Comparison of ENCODE assay signal across 20 cellular contexts in the genomic region with DNA sequence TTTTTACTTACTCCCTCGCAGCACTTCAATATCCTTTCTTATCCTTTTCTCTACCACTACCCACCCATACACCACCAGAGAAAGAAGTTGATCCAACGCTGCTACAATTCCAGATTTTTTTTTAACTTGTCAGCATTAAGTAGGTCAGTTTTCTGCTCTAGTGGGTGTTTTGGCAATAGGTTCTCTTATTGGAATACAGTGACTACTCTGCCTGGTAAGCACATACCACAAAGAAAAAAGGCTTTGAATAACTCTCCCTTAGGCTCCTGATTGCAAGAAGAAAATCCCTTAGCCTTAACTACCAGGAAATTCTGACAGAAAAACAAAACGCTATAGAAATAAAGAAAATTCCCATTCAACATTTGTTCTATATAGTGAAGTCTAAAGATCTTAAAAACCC.
"Had no signal": no experiment of that assay in that cellular context is flagged by ENCODE, and none has a peak within 500 bp of the region (broad histone marks: within the 10 kb centered on the region; RNA-seq: fewer than 3 reads in every experiment).

No MANE protein-coding gene starts in this region.

- DNase-seq: activated CD4-positive, alpha-beta memory T cell treated with anti-CD3 and anti-CD28 coated beads, Interleukin-2, amount 10 ng/mL, durations not matched to agents 7 days and 5 days; activated CD4-positive, alpha-beta T cell treated with anti-CD3 and anti-CD28 coated beads for 36 hours; activated gamma-delta T cell treated with Interleukin-2 at 50 U/mL for 16 hours; activated naive CD8-positive, alpha-beta T cell treated with anti-CD3 and anti-CD28 coated beads for 36 hours; activated T-cell treated with anti-CD3 and anti-CD28 coated beads, Interleukin-2, amount 50 U/mL, for 72 hours; cortex of kidney; effector memory CD8-positive, alpha-beta T cell; immature natural killer cell; mesenchymal stem cell; ovary; retina; substantia nigra; T-helper 1 cell; trophoblast cell had no signal

- H3K9me3 ChIP-seq: ovary had no signal

- H3K27ac ChIP-seq: cardiac muscle cell, epithelial cell of prostate, ovary, SK-N-MC, VCaP had no signal

- H3K27ac Mint-ChIP-seq: activated CD4-positive, alpha-beta memory T cell treated with anti-CD3 and anti-CD28 coated beads, Interleukin-2, amount 10 ng/mL, durations not matched to agents 7 days and 5 days; activated CD4-positive, alpha-beta T cell treated with anti-CD3 and anti-CD28 coated beads for 36 hours; activated naive CD8-positive, alpha-beta T cell treated with anti-CD3 and anti-CD28 coated beads for 36 hours; activated T-cell treated with anti-CD3 and anti-CD28 coated beads, Interleukin-2, amount 50 U/mL, for 72 hours; effector memory CD8-positive, alpha-beta T cell; immature natural killer cell; stimulated activated memory B cell treated with anti-CD40 and anti-IgM and Interleukin-4, amounts not matched to agents 10 μg/mL and 1 μg/mL and 100 μg/mL, for 72 hours had no signal

- H3K36me3 ChIP-seq: cardiac muscle cell, ovary had no signal

- H3K27me3 Mint-ChIP-seq: activated CD4-positive, alpha-beta memory T cell treated with anti-CD3 and anti-CD28 coated beads, Interleukin-2, amount 10 ng/mL, durations not matched to agents 7 days and 5 days; activated CD4-positive, alpha-beta T cell treated with anti-CD3 and anti-CD28 coated beads for 36 hours; activated naive CD8-positive, alpha-beta T cell treated with anti-CD3 and anti-CD28 coated beads for 36 hours; effector memory CD8-positive, alpha-beta T cell; stimulated activated memory B cell treated with anti-CD40 and anti-IgM and Interleukin-4, amounts not matched to agents 10 μg/mL and 1 μg/mL and 100 μg/mL, for 72 hours had no signal

- H3K4me3 ChIP-seq: cardiac muscle cell, ovary, SK-N-MC had no signal

- ATAC-seq: activated CD4-positive, alpha-beta T cell treated with anti-CD3 and anti-CD28 coated beads for 36 hours; activated T-cell treated with anti-CD3 and anti-CD28 coated beads, Interleukin-2, amount 50 U/mL, for 72 hours; effector memory CD8-positive, alpha-beta T cell; stimulated activated memory B cell treated with anti-CD40 and anti-IgM and Interleukin-4, amounts not matched to agents 10 μg/mL and 1 μg/mL and 100 μg/mL, for 72 hours had no signal

- H3K4me3 Mint-ChIP-seq: activated CD4-positive, alpha-beta memory T cell treated with anti-CD3 and anti-CD28 coated beads, Interleukin-2, amount 10 ng/mL, durations not matched to agents 7 days and 5 days; activated CD4-positive, alpha-beta T cell treated with anti-CD3 and anti-CD28 coated beads for 36 hours; activated naive CD8-positive, alpha-beta T cell treated with anti-CD3 and anti-CD28 coated beads for 36 hours; activated T-cell treated with anti-CD3 and anti-CD28 coated beads, Interleukin-2, amount 50 U/mL, for 72 hours; effector memory CD8-positive, alpha-beta T cell; immature natural killer cell; neural crest cell; stimulated activated memory B cell treated with anti-CD40 and anti-IgM and Interleukin-4, amounts not matched to agents 10 μg/mL and 1 μg/mL and 100 μg/mL, for 72 hours had no signal

- H3K4me1 Mint-ChIP-seq: activated CD4-positive, alpha-beta memory T cell treated with anti-CD3 and anti-CD28 coated beads, Interleukin-2, amount 10 ng/mL, durations not matched to agents 7 days and 5 days; activated CD4-positive, alpha-beta T cell treated with anti-CD3 and anti-CD28 coated beads for 36 hours; activated naive CD8-positive, alpha-beta T cell treated with anti-CD3 and anti-CD28 coated beads for 36 hours; neural crest cell had no signal

- H3K27me3 ChIP-seq: cardiac muscle cell, ovary had no signal
